ENCODE assay signal across 25 cellular contexts in the genomic region with DNA sequence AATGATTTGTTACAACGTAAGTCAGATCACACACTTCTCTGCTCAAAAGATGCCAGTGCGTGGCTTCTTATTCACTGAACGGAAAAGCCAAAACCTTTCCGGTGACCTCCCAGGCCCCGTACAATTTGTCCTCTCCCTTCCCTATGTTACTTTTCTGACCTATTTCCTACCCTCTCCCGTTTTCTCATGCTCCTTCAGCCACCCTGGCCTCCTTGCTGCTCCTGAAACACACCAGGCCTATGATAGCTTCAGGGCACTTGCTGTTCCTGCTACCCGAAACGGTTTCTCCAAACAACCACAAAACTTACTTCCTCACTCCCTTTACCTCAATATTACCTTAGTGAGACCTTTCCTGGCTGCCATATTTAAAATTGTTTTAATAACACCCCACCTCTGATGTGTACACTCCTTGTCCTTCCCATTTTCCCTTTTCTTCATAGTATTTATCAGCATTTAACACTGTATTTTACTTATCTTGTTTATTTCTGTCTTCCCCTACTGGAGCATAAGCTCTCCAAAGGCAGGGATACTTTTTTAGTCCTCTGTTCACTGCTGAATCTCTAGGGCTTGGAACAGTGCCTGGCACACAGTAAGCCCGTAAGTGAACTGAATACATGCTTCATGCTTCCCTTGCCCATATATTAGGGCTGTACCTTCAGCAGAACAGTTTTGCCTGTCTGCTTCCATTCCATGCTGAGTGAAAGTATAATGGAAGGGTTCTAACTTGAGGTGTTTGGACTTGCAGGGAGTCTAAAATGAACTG. TPM values are rescaled to one million over a fixed set of nuclear protein-coding genes. Genes with fewer than 3 reads are reported as not detected.
A peak's percentile ranks its signal among the peaks of the same experiment; 100 is the strongest.
DNase-seq lines count a peak whose midpoint lies in the region; ATAC-seq, FAIRE-seq and TF ChIP-seq lines count a peak whose summit lies in the region.
"Had no signal": no experiment of that assay in that cellular context is flagged by ENCODE, and none has a peak within 500 bp of the region (broad histone marks: within the 10 kb centered on the region; RNA-seq: fewer than 3 reads in every experiment).

No MANE protein-coding gene starts in this region.

- H3K9me3 ChIP-seq in DOHH2 (ENCODE audit: control insufficient read depth, insufficient read depth, low read length) (no peaks in the 10 kb centered on the region), OCI-LY1 (ENCODE audit: low read length) (no peaks in the 10 kb centered on the region), heart left ventricle (no peaks in the 10 kb centered on the region), small intestine (ENCODE audit: control insufficient read depth, low read depth) (no peaks in the 10 kb centered on the region)
- H3K9me3 ChIP-seq: gastrocnemius medialis, SJSA1, spleen, tibial artery had no signal

- H3K4me3 ChIP-seq in DOHH2 (ENCODE audit: low read length) (peak overlapping the region; percentile 61), OCI-LY1 (ENCODE audit: low read depth, low read length, poor library complexity, severe bottlenecking) (no peak overlapping the region), heart left ventricle (no peak overlapping the region), small intestine (ENCODE audit: low read depth in 1 of 2, low read length in 2 of 2) (no peak overlapping the region)
- H3K4me3 ChIP-seq: gastrocnemius medialis, hepatocyte, SJSA1, spleen, tibial artery had no signal

- H4K20me1 ChIP-seq in DOHH2 (ENCODE audit: control insufficient read depth, insufficient read depth, low read depth, low read length) (no peaks in the 10 kb centered on the region), OCI-LY1 (ENCODE audit: insufficient read depth, low read length) (no peaks in the 10 kb centered on the region)

- H3K79me2 ChIP-seq in DOHH2 (ENCODE audit: control insufficient read depth, low read length): no peaks in the 10 kb centered on the region
- no peaks in the 10 kb centered on the region for H3K79me2 ChIP-seq in OCI-LY1 (ENCODE audit: insufficient read depth, low read length)
- H3K79me2 ChIP-seq: hepatocyte had no signal

- intact Hi-C loops in heart left ventricle (cut with DNase I): no loop called here

- FAIRE-seq in small intestine (lab: Jason Lieb, UNC): no peak

- no peaks in the 10 kb centered on the region for H3K9me2 ChIP-seq in DOHH2 (replicated peaks; ENCODE audit: control insufficient read depth, low read length)
- H3K9me2 ChIP-seq in OCI-LY1 (ENCODE audit: low read depth, low read length): no peaks in the 10 kb centered on the region

- 68 to 72% (median 71%) methylated on average over 9 of the region's 9 CpGs for WGBS in heart left ventricle, 4 donors
- 93 to 95% (median 95%) methylated on average over 9 of the region's 9 CpGs for WGBS in small intestine, 3 donors

- no peaks in the 10 kb centered on the region for H3K27me3 ChIP-seq in DOHH2 (ENCODE audit: control insufficient read depth, low read length)
- H3K27me3 ChIP-seq in OCI-LY1 (ENCODE audit: insufficient read depth, low read length): no peaks in the 10 kb centered on the region
- no peaks in the 10 kb centered on the region for H3K27me3 ChIP-seq in heart left ventricle
- no peaks in the 10 kb centered on the region for H3K27me3 ChIP-seq in small intestine (ENCODE audit: control insufficient read depth in 2 of 2, insufficient read depth in 2 of 2, low read length in 2 of 2)
- H3K27me3 ChIP-seq: gastrocnemius medialis, hepatocyte, SJSA1, spleen, tibial artery had no signal

- H3K36me3 ChIP-seq in DOHH2 (ENCODE audit: control insufficient read depth, low read length): peaks cover 75% of the 10 kb centered on the region
- peaks cover 72% of the 10 kb centered on the region for H3K36me3 ChIP-seq in OCI-LY1 (ENCODE audit: insufficient read depth, low read length)
- peaks cover 4 to 99% (median 95%) of the 10 kb centered on the region in 9 donors for H3K36me3 ChIP-seq in heart left ventricle
- H3K36me3 ChIP-seq in small intestine (ENCODE audit: control insufficient read depth in 2 of 2, insufficient read depth in 2 of 2, low read length in 2 of 2): peaks cover 9 to 30% of the 10 kb centered on the region in 2 donors

- H2AFZ ChIP-seq in OCI-LY1 (ENCODE audit: low read length): no peak overlapping the region
- H2AFZ ChIP-seq: hepatocyte, parathyroid adenoma had no signal

- H3F3A ChIP-seq in DOHH2 (ENCODE audit: control insufficient read depth, insufficient read depth) (peaks cover 35% of the 10 kb centered on the region), OCI-LY1 (ENCODE audit: insufficient read depth, low read length) (no peaks in the 10 kb centered on the region; the same call in 1 of the 2 replicates)

- H3K27ac Mint-ChIP-seq in neural crest cell (ENCODE audit: unreplicated experiment): peak overlapping the region; percentile 73
- H3K27ac Mint-ChIP-seq: activated CD4-positive, alpha-beta memory T cell treated with anti-CD3 and anti-CD28 coated beads for 36 hours; T-cell had no signal

- POLR2A ChIA-PET in GM10248 (lab: Yijun Ruan, JAX): no interaction called here

- CTCF ChIA-PET in GM10248 (lab: Yijun Ruan, JAX): no interaction called here

- H3K4me1 Mint-ChIP-seq in neural crest cell: no peaks in the 10 kb centered on the region

- peak in 2 of 5 donors; percentile 25 to 53 for DNase-seq in heart left ventricle
- DNase-seq in neural crest cell (ENCODE audit: low read depth, low spot score): no peak
- no peak for DNase-seq in small intestine
- DNase-seq in stimulated activated CD4-positive, alpha-beta T cell treated with anti-CD3 and anti-CD28 coated beads, Interleukin-2, amount 100 ng/mL, for 24 hours: no peak
- no peak for DNase-seq in GM10248 (ENCODE audit: extremely low spot score)
- DNase-seq: activated CD4-positive, alpha-beta memory T cell treated with anti-CD3 and anti-CD28 coated beads for 36 hours; activated CD4-positive, alpha-beta T cell treated with anti-CD3 and anti-CD28 coated beads for 1 hour; activated CD8-positive, alpha-beta memory T cell treated with anti-CD3 and anti-CD28 coated beads, Interleukin-2, amount 50 U/mL, for 4 hours; activated naive CD4-positive, alpha-beta T cell treated with anti-CD3 and anti-CD28 coated beads, Interleukin-2, amount 50 U/mL, for 16 hours; amniotic stem cell; gastrocnemius medialis; GF-D8; MV-4-11; NCI-H774; spleen; T-cell; tibial artery had no signal

- peak; percentile 87 to 89 (median 88) for ATAC-seq in heart left ventricle
- ATAC-seq: gastrocnemius medialis, HCT116, T-cell had no signal

- TF ChIP-seq CTCF in DOHH2 (IDR thresholded peaks at IDR 0.05; ENCODE audit: low read depth, low read length, poor library complexity, severe bottlenecking): no peak
- TF ChIP-seq CTCF in OCI-LY1 (IDR thresholded peaks at IDR 0.05; ENCODE audit: low read length): no peak
- TF ChIP-seq CTCF in heart left ventricle (IDR thresholded peaks at IDR 0.05): no peak
- no peak for TF ChIP-seq CTCF in neural crest cell (conservative IDR thresholded peaks at IDR 0.05)
- TF ChIP-seq CTCF in GM10248 (IDR thresholded peaks at IDR 0.05; ENCODE audit: control extremely low read depth, extremely low read depth, low read depth, missing control alignments): no peak

- no peak for TF ChIP-seq POLR2A in heart left ventricle (IDR thresholded peaks at IDR 0.05)

- H3K9ac ChIP-seq in OCI-LY1 (ENCODE audit: low read length): peak overlapping the region; percentile 49; the same call in 1 of the 2 replicates
- H3K9ac ChIP-seq: parathyroid adenoma had no signal

- H3K27me3 Mint-ChIP-seq in neural crest cell (ENCODE audit: low read depth): no peaks in the 10 kb centered on the region
- H3K27me3 Mint-ChIP-seq: activated CD4-positive, alpha-beta memory T cell treated with anti-CD3 and anti-CD28 coated beads for 36 hours; T-cell had no signal

- H3K9me3 Mint-ChIP-seq in neural crest cell: no peaks in the 10 kb centered on the region
- H3K9me3 Mint-ChIP-seq: activated CD4-positive, alpha-beta memory T cell treated with anti-CD3 and anti-CD28 coated beads for 36 hours; T-cell had no signal

- peaks cover 31% of the 10 kb centered on the region for H3K36me3 Mint-ChIP-seq in neural crest cell (ENCODE audit: low read depth)

- H3K4me2 ChIP-seq in DOHH2 (ENCODE audit: low read length): peak overlapping the region; percentile 84
- peak overlapping the region; percentile 50; the same call in 1 of the 2 replicates for H3K4me2 ChIP-seq in OCI-LY1 (ENCODE audit: low read length)
- H3K4me2 ChIP-seq: hepatocyte had no signal

- peaks cover 37% of the 10 kb centered on the region for H3K4me1 ChIP-seq in DOHH2 (ENCODE audit: control insufficient read depth, low read length)
- peaks cover 27% of the 10 kb centered on the region for H3K4me1 ChIP-seq in OCI-LY1 (ENCODE audit: insufficient read depth, low read length, severe bottlenecking)
- H3K4me1 ChIP-seq in heart left ventricle: peaks cover 0 to 24% (median 7%) of the 10 kb centered on the region in 12 donors
- H3K4me1 ChIP-seq in small intestine (ENCODE audit: control insufficient read depth in 2 of 2, insufficient read depth in 1 of 2, low read depth in 1 of 2, low read length in 1 of 2): no peaks in the 10 kb centered on the region
- H3K4me1 ChIP-seq: gastrocnemius medialis, SJSA1, tibial artery had no signal

- H3K27ac ChIP-seq in DOHH2 (ENCODE audit: low read depth, low read length) (peak overlapping the region; percentile 89), OCI-LY1 (ENCODE audit: low read depth, low read length, poor library complexity, severe bottlenecking) (peak overlapping the region; percentile 93), heart left ventricle (peak overlapping the region; percentile 6 to 77 (median 58)), small intestine (ENCODE audit: low read depth in 1 of 2, low read length in 1 of 2) (no peak overlapping the region)
- H3K27ac ChIP-seq: gastrocnemius medialis, parathyroid adenoma, SJSA1, tibial artery had no signal

- H3K4me3 Mint-ChIP-seq in neural crest cell: no peak overlapping the region
- H3K4me3 Mint-ChIP-seq: activated CD4-positive, alpha-beta memory T cell treated with anti-CD3 and anti-CD28 coated beads for 36 hours; T-cell had no signal

RNA-seq across cellular contexts. Expression of a gene that starts 10.9 kb away (rescaled TPM):
- total RNA-seq in heart left ventricle: 10 to 100 TPM; 43.9 to 68.8 (median 52.1) TPM
- 10 to 100 TPM; 40.3 to 83.5 TPM for polyA plus RNA-seq in heart left ventricle
- 62.6 and 63.9 TPM in 2 replicates for total RNA-seq in neural crest cell
- 10 to 100 TPM; 18.8 to 30.3 (median 24.9) TPM for polyA plus RNA-seq in small intestine

RNA-seq across cellular contexts. Expression of a gene that starts 48.0 kb away (rescaled TPM):
- 10 to 100 TPM; 13.4 to 22.9 (median 17.1) TPM for total RNA-seq in heart left ventricle
- polyA plus RNA-seq in heart left ventricle: 10 to 100 TPM in 1 of 2 donors, 1 to 10 TPM in 1; 5.4 to 22.2 TPM
- 46.8 and 53.4 TPM in 2 replicates for total RNA-seq in neural crest cell
- 10 to 100 TPM; 12.4 to 17.4 (median 17.0) TPM for polyA plus RNA-seq in small intestine

RNA-seq across cellular contexts. Expression of a gene that starts 48.3 kb away (rescaled TPM):
- total RNA-seq in heart left ventricle (10 to 100 TPM; 48.8 to 71.9 (median 65.8) TPM), neural crest cell (102 and 108 TPM in 2 replicates)
- polyA plus RNA-seq in heart left ventricle (10 to 100 TPM; 37.8 to 74.6 TPM), small intestine (10 to 100 TPM; 60.8 to 79.8 (median 61.3) TPM)

RNA-seq across cellular contexts. Expression of a gene that starts 50.3 kb away (rescaled TPM):
- total RNA-seq in heart left ventricle (10 to 100 TPM in 1 of 9 donors, 1 to 10 TPM in 8; 2.0 to 14.8 (median 2.4) TPM), neural crest cell (0.79 and 0.84 TPM in 2 replicates)
- polyA plus RNA-seq in heart left ventricle (10 to 100 TPM in 1 of 2 donors, 1 to 10 TPM in 1; 8.2 to 10.4 TPM), small intestine (100 to 1,000 TPM in 2 of 3 donors, 10 to 100 TPM in 1; 56.9 to 162 (median 135) TPM)
- total RNA-seq: activated CD4-positive, alpha-beta memory T cell treated with anti-CD3 and anti-CD28 coated beads for 36 hours; fibroblast of lung; SJSA1 had no signal
- polyA plus RNA-seq: neural cell had no signal

Comparison
In these comparisons a context has a peak if more than half of its experiments do, and no peak if none do; other contexts are left out.
1. H3K27ac ChIP-seq: peak in DOHH2 (single experiment), OCI-LY1 (single experiment) and heart left ventricle (12 of 12); none in small intestine (0 of 2).